1 cellular context compared by ENCODE assay signal in genomic region chr1:224945651-224946348, GRCh38.
A peak's percentile ranks its signal among the peaks of the same experiment; 100 is the strongest.
TF ChIP-seq lines count a peak whose summit lies in the region.
"Not testable (repeated sequence)": the region's sequence is repeated elsewhere in the genome, so short reads cannot be mapped to it uniquely, and the experiment has no call there.

No MANE protein-coding gene starts in this region.

TF ChIP-seq in HepG2, 621 proteins besides CTCF, POLR2A, EP300 and RAD21 (continued from another document and continues in another):
- TF ChIP-seq ZBED4 (CRISPR knock-in tag; IDR thresholded peaks at IDR 0.05; ENCODE audit: borderline replicate concordance) (0 out of 2 replicates have a peak, but pooled peaks have one; percentile 56), CEBPG (CRISPR knock-in tag; IDR thresholded peaks at IDR 0.05) (peak; percentile 53; the same call in 1 of the 2 replicates), ZNF629 (CRISPR knock-in tag; conservative IDR thresholded peaks at IDR 0.05) (0 out of 2 replicates have a peak, but pooled peaks have one; percentile 17), RCOR2 (CRISPR knock-in tag; IDR thresholded peaks at IDR 0.05) (0 out of 2 replicates have a peak, but pooled peaks have one; percentile 33), POGK (CRISPR knock-in tag; conservative IDR thresholded peaks at IDR 0.05) (0 out of 2 replicates have a peak, but pooled peaks have one; percentile 80), THAP11 (CRISPR knock-in tag; IDR thresholded peaks at IDR 0.05) (peak; percentile 54; the same call in 1 of the 2 replicates), ELF1 (CRISPR knock-in tag; IDR thresholded peaks at IDR 0.05) (peak; percentile 50; the same call in 1 of the 2 replicates), ZNF691 (CRISPR knock-in tag; IDR thresholded peaks at IDR 0.05; ENCODE audit: borderline replicate concordance, low read depth) (peak; percentile 74; the same call in 1 of the 2 replicates), NONO (CRISPR knock-in tag; conservative IDR thresholded peaks at IDR 0.05) (peak; percentile 56), LCORL (CRISPR knock-in tag; IDR thresholded peaks at IDR 0.05) (peak; percentile 48; the same call in 1 of the 2 replicates), NFKB2 (CRISPR knock-in tag; IDR thresholded peaks at IDR 0.05; ENCODE audit: borderline replicate concordance) (peak; percentile 24; the same call in 1 of the 2 replicates), KDM3A (CRISPR knock-in tag; IDR thresholded peaks at IDR 0.05; ENCODE audit: low read depth) (peak; percentile 82), ERF (CRISPR knock-in tag; IDR thresholded peaks at IDR 0.05) (peak; percentile 53; the same call in 1 of the 2 replicates), CCDC6 (CRISPR knock-in tag; IDR thresholded peaks at IDR 0.05) (peak; percentile 79; the same call in 1 of the 2 replicates), ZNF333 (CRISPR knock-in tag; IDR thresholded peaks at IDR 0.05; ENCODE audit: borderline replicate concordance) (peak; percentile 74), YEATS4 (CRISPR knock-in tag; IDR thresholded peaks at IDR 0.05; ENCODE audit: borderline replicate concordance) (0 out of 2 replicates have a peak, but pooled peaks have one; percentile 46), ZBTB25 (CRISPR knock-in tag; IDR thresholded peaks at IDR 0.05) (0 out of 2 replicates have a peak, but pooled peaks have one; percentile 41), FOXP4 (CRISPR knock-in tag; IDR thresholded peaks at IDR 0.05) (peak; percentile 83), GATAD1 (CRISPR knock-in tag; IDR thresholded peaks at IDR 0.05) (peak; percentile 46; the same call in 1 of the 2 replicates), GFI1 (CRISPR knock-in tag; IDR thresholded peaks at IDR 0.05; ENCODE audit: borderline replicate concordance) (peak; percentile 79; the same call in 1 of the 2 replicates), STAG1 (CRISPR knock-in tag; IDR thresholded peaks at IDR 0.05) (peak; percentile 45), MTA1 (CRISPR knock-in tag; IDR thresholded peaks at IDR 0.05; ENCODE audit: borderline replicate concordance) (peak; percentile 89; the same call in 1 of the 2 replicates), MAZ (IDR thresholded peaks at IDR 0.05; ENCODE audit: borderline replicate concordance, low read depth, low read length) (peak; percentile 53; the same call in 1 of the 2 replicates), MAZ (CRISPR knock-in tag; IDR thresholded peaks at IDR 0.05; ENCODE audit: low read depth) (peak; percentile 61; the same call in 1 of the 2 replicates), HNF1B (CRISPR knock-in tag; IDR thresholded peaks at IDR 0.05) (0 out of 2 replicates have a peak, but pooled peaks have one; percentile 60), PHF21A (CRISPR knock-in tag; IDR thresholded peaks at IDR 0.05) (peak; percentile 79; the same call in 1 of the 2 replicates), SOX5 (CRISPR knock-in tag; IDR thresholded peaks at IDR 0.05; ENCODE audit: borderline replicate concordance) (peak; percentile 77), ZNF710 (CRISPR knock-in tag; IDR thresholded peaks at IDR 0.05; ENCODE audit: borderline replicate concordance) (0 out of 2 replicates have a peak, but pooled peaks have one; percentile 34), ZSCAN25 (CRISPR knock-in tag; IDR thresholded peaks at IDR 0.05) (0 out of 2 replicates have a peak, but pooled peaks have one; percentile 38), SMC3 (IDR thresholded peaks at IDR 0.05; ENCODE audit: low read length) (peak; percentile 24; the same call in 1 of the 2 replicates), ZSCAN5A (CRISPR knock-in tag; IDR thresholded peaks at IDR 0.05; ENCODE audit: borderline replicate concordance) (peak; percentile 99; the same call in 1 of the 2 replicates), ZNF280D (CRISPR knock-in tag; IDR thresholded peaks at IDR 0.05) (0 out of 2 replicates have a peak, but pooled peaks have one; percentile 83), DMAP1 (CRISPR knock-in tag; IDR thresholded peaks at IDR 0.05) (0 out of 2 replicates have a peak, but pooled peaks have one; percentile 38), ZKSCAN8 (CRISPR knock-in tag; IDR thresholded peaks at IDR 0.05; ENCODE audit: borderline replicate concordance) (peak; percentile 48; the same call in 1 of the 2 replicates), THAP7 (CRISPR knock-in tag; IDR thresholded peaks at IDR 0.05) (peak; percentile 27; the same call in 1 of the 2 replicates)
- not testable (repeated sequence) for TF ChIP-seq NONO, LCORL (IDR thresholded peaks at IDR 0.05)
